1 cellular context compared by ENCODE assay signal in the genomic region with DNA sequence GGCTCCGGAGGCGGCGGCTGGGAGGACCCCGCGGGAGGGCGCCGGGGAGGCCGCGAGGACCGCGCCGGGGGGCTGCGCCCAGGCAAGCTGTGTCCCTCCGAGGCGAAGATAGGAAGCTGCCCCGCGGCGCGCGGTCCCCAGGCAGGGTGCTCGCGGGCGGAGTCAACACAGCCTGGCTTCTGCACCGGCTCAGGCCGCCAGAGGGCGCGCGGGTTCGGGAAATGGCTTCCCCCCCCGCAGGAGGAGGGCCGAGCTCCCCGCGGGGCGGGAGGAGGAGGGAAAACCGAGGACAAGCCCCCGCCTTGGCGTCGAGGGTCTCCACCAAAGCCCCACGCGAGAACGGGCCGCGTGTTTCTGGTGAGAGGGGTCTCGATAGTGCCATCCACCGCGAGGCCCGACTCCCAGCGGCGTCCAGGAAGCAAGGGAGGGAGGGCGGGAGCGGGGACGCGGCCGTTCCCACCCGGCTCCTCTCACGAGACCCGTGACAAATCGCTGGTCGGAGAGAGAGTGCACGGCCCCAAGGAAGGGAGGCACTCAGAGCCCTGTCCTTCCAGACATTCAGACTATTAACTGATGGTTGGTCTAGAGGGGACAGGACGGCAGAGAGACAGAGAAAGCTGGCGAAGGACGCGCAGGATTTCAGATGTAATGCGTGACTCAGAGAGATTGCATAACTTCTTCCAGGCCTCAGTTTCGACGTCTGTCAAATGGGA.
TF ChIP-seq lines count a peak whose summit lies in the region.

No MANE protein-coding gene starts in this region.

TF ChIP-seq in HepG2, 621 proteins besides CTCF, POLR2A, EP300 and RAD21 (continued from another document):
- TF ChIP-seq HIC2 (CRISPR knock-in tag; IDR thresholded peaks at IDR 0.05; ENCODE audit: low read depth) = no peak; the same call in 1 of the 2 replicates
- TF ChIP-seq ZNF543 (CRISPR knock-in tag; IDR thresholded peaks at IDR 0.05) = peak; percentile 92
- TF ChIP-seq HHEX (CRISPR knock-in tag; IDR thresholded peaks at IDR 0.05) = no peak
- no peak for TF ChIP-seq ZNF354B (CRISPR knock-in tag; IDR thresholded peaks at IDR 0.05)
- TF ChIP-seq RFXANK (CRISPR knock-in tag; IDR thresholded peaks at IDR 0.05) = no peak
- TF ChIP-seq SMAD9 (CRISPR knock-in tag; IDR thresholded peaks at IDR 0.05) = no peak
- TF ChIP-seq NFE2 (CRISPR knock-in tag; IDR thresholded peaks at IDR 0.05) = no peak
- TF ChIP-seq ZNF83 (CRISPR knock-in tag; IDR thresholded peaks at IDR 0.05; ENCODE audit: borderline replicate concordance) = no peak
- TF ChIP-seq SRSF1 (optimal IDR thresholded peaks at IDR 0.05; ENCODE audit: low read depth, low read length) = peak; percentile 84
- TF ChIP-seq MTA1 (CRISPR knock-in tag; IDR thresholded peaks at IDR 0.05; ENCODE audit: borderline replicate concordance) = peak; percentile 85
- TF ChIP-seq SOX5 (CRISPR knock-in tag; IDR thresholded peaks at IDR 0.05; ENCODE audit: borderline replicate concordance) = no peak
- no peak for TF ChIP-seq ZNF296 (CRISPR knock-in tag; conservative IDR thresholded peaks at IDR 0.05)
- no peak for TF ChIP-seq CREM (IDR thresholded peaks at IDR 0.05)
- no peak for TF ChIP-seq CREM (CRISPR knock-in tag; IDR thresholded peaks at IDR 0.05)
- peak; percentile 84 for TF ChIP-seq UBTF (CRISPR knock-in tag; IDR thresholded peaks at IDR 0.05)
- no peak for TF ChIP-seq ZNF547 (CRISPR knock-in tag; IDR thresholded peaks at IDR 0.05)
- no peak for TF ChIP-seq ZNF17 (CRISPR knock-in tag; IDR thresholded peaks at IDR 0.05)
- peak; percentile 99 for TF ChIP-seq ZNF777 (CRISPR knock-in tag; IDR thresholded peaks at IDR 0.05)
- TF ChIP-seq ATAD3A (CRISPR knock-in tag; IDR thresholded peaks at IDR 0.05) = no peak
- peak; percentile 59; the same call in 1 of the 2 replicates for TF ChIP-seq ZSCAN5A (CRISPR knock-in tag; IDR thresholded peaks at IDR 0.05; ENCODE audit: borderline replicate concordance)
- TF ChIP-seq, protein P1, sequence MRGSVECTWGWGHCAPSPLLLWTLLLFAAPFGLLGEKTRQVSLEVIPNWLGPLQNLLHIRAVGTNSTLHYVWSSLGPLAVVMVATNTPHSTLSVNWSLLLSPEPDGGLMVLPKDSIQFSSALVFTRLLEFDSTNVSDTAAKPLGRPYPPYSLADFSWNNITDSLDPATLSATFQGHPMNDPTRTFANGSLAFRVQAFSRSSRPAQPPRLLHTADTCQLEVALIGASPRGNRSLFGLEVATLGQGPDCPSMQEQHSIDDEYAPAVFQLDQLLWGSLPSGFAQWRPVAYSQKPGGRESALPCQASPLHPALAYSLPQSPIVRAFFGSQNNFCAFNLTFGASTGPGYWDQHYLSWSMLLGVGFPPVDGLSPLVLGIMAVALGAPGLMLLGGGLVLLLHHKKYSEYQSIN (CRISPR knock-in tag; IDR thresholded peaks at IDR 0.05; ENCODE audit: borderline replicate concordance) = no peak
- TF ChIP-seq BRD4 (CRISPR knock-in tag; IDR thresholded peaks at IDR 0.05) = no peak
- TF ChIP-seq ZNF589 (CRISPR knock-in tag; conservative IDR thresholded peaks at IDR 0.05) = no peak
- TF ChIP-seq HOXA7 (CRISPR knock-in tag; IDR thresholded peaks at IDR 0.05) = no peak
- no peak for TF ChIP-seq ZNF530 (CRISPR knock-in tag; IDR thresholded peaks at IDR 0.05; ENCODE audit: low read depth)
- no peak for TF ChIP-seq SMAD3 (CRISPR knock-in tag; IDR thresholded peaks at IDR 0.05)
- TF ChIP-seq ZNF746 (CRISPR knock-in tag; IDR thresholded peaks at IDR 0.05) = peak; percentile 99
- TF ChIP-seq HNF4G (IDR thresholded peaks at IDR 0.05; ENCODE audit: borderline replicate concordance, low read depth, low read length) = no peak
- peak; percentile 70; the same call in 1 of the 2 replicates for TF ChIP-seq HNF4G (CRISPR knock-in tag; IDR thresholded peaks at IDR 0.05; ENCODE audit: borderline replicate concordance, low read depth)
- TF ChIP-seq SOX13 (IDR thresholded peaks at IDR 0.05) = no peak
- TF ChIP-seq SOX13 (CRISPR knock-in tag; conservative IDR thresholded peaks at IDR 0.05 in 1 of 2, IDR thresholded peaks at IDR 0.05 in 1 of 2) = peak in 1 of 2 experiments; percentile 47; a peak in 1 of 4 replicates
- 0 out of 2 replicates have a peak, but pooled peaks have one; percentile 28 for TF ChIP-seq RBFOX2 (IDR thresholded peaks at IDR 0.05; ENCODE audit: low read depth, low read length)
- TF ChIP-seq POLR2AphosphoS2 (IDR thresholded peaks at IDR 0.05; ENCODE audit: low read depth, low read length) = no peak
- TF ChIP-seq SRF (IDR thresholded peaks at IDR 0.05; ENCODE audit: low read depth, low read length) = 0 out of 2 replicates have a peak, but pooled peaks have one; percentile 4
- TF ChIP-seq KAT2B (IDR thresholded peaks at IDR 0.05; ENCODE audit: borderline replicate concordance, low read depth, low read length) = no peak
- TF ChIP-seq ZNF513 (CRISPR knock-in tag; conservative IDR thresholded peaks at IDR 0.05) = peak; percentile 81; the same call in 1 of the 2 replicates
- no peak for TF ChIP-seq ZBTB8A (CRISPR knock-in tag; IDR thresholded peaks at IDR 0.05; ENCODE audit: borderline replicate concordance, low read depth)
- TF ChIP-seq SUZ12 (IDR thresholded peaks at IDR 0.05; ENCODE audit: low read depth, low read length) = no peak
- no peak for TF ChIP-seq SMARCE1 (IDR thresholded peaks at IDR 0.05; ENCODE audit: borderline replicate concordance)
- TF ChIP-seq ZNF749 (CRISPR knock-in tag; IDR thresholded peaks at IDR 0.05; ENCODE audit: borderline replicate concordance) = no peak
- TF ChIP-seq ZXDC (CRISPR knock-in tag; IDR thresholded peaks at IDR 0.05) = 0 out of 2 replicates have a peak, but pooled peaks have one; percentile 20
- TF ChIP-seq NCOA1 (CRISPR knock-in tag; IDR thresholded peaks at IDR 0.05) = no peak
- no peak for TF ChIP-seq ZNF7 (CRISPR knock-in tag; IDR thresholded peaks at IDR 0.05)
- no peak; the same call in 1 of the 2 replicates for TF ChIP-seq ZNF451 (CRISPR knock-in tag; IDR thresholded peaks at IDR 0.05)
- no peak for TF ChIP-seq SETDB1 (CRISPR knock-in tag; IDR thresholded peaks at IDR 0.05; ENCODE audit: borderline replicate concordance)
- TF ChIP-seq ZBTB2 (CRISPR knock-in tag; IDR thresholded peaks at IDR 0.05; ENCODE audit: low read depth) = no peak; the same call in 1 of the 2 replicates
- TF ChIP-seq TBX2 (CRISPR knock-in tag; IDR thresholded peaks at IDR 0.05; ENCODE audit: borderline replicate concordance) = peak; percentile 38; the same call in 1 of the 2 replicates
- TF ChIP-seq EED (CRISPR knock-in tag; IDR thresholded peaks at IDR 0.05) = peak; percentile 52; the same call in 1 of the 2 replicates
- TF ChIP-seq ZNF850 (CRISPR knock-in tag; conservative IDR thresholded peaks at IDR 0.05) = 0 out of 2 replicates have a peak, but pooled peaks have one; percentile 15
- no peak for TF ChIP-seq LBX2 (CRISPR knock-in tag; IDR thresholded peaks at IDR 0.05; ENCODE audit: borderline replicate concordance)
- no peak for TF ChIP-seq ZNF224 (CRISPR knock-in tag; IDR thresholded peaks at IDR 0.05)
- TF ChIP-seq ZNF33A (CRISPR knock-in tag; IDR thresholded peaks at IDR 0.05; ENCODE audit: borderline replicate concordance) = no peak
